In genomic region chr1:208176654-208177053, GRCh38 we compare ENCODE assay signal across 23 cellular contexts.
DNase-seq lines count a peak whose midpoint lies in the region; ATAC-seq, FAIRE-seq and TF ChIP-seq lines count a peak whose summit lies in the region.
"Had no signal": no experiment of that assay in that cellular context is flagged by ENCODE, and none has a peak within 500 bp of the region (broad histone marks: within the 10 kb centered on the region; RNA-seq: fewer than 3 reads in every experiment).

No MANE protein-coding gene starts in this region.

- H2AK5ac ChIP-seq in trophoblast cell (ENCODE audit: low read length): no peak overlapping the region
- no peak overlapping the region for H2AK5ac ChIP-seq in mesendoderm (ENCODE audit: low read length)

- H3K79me2 ChIP-seq in OCI-LY3 (ENCODE audit: low read length) (peaks cover 32% of the 10 kb centered on the region), hepatocyte (no peaks in the 10 kb centered on the region), trophoblast cell (ENCODE audit: control insufficient read depth, insufficient read depth, low read length, poor library complexity) (no peaks in the 10 kb centered on the region), mesendoderm (ENCODE audit: control insufficient read depth, insufficient read depth, low read length) (no peaks in the 10 kb centered on the region)

- TF ChIP-seq POLR2A in GM12891 (IDR thresholded peaks at IDR 0.05; ENCODE audit: low read depth, low read length): no peak

- H3K36me3 ChIP-seq in OCI-LY3 (replicated peaks; ENCODE audit: low read depth, low read length) (peaks cover 6% of the 10 kb centered on the region), hepatocyte (replicated peaks; ENCODE audit: insufficient read depth, low read depth) (no peaks in the 10 kb centered on the region), trophoblast cell (ENCODE audit: control insufficient read depth in 1 of 2, insufficient read depth in 2 of 2, low read length in 2 of 2) (peaks cover 15% of the 10 kb centered on the region in 2 experiments), mesendoderm (ENCODE audit: control insufficient read depth, insufficient read depth, low read length) (peaks cover 3% of the 10 kb centered on the region)

- no peak overlapping the region for H2BK120ac ChIP-seq in trophoblast cell (ENCODE audit: insufficient read depth, low read length, poor library complexity)
- no peak overlapping the region for H2BK120ac ChIP-seq in mesendoderm (ENCODE audit: low read depth, low read length)

- no peak overlapping the region for H3K27ac Mint-ChIP-seq in activated T-cell treated with anti-CD3 and anti-CD28 coated beads, Interleukin-2, amount 50 U/mL, for 72 hours
- H3K27ac Mint-ChIP-seq: CD4-positive, alpha-beta T cell had no signal

- H3K4me3 ChIP-seq in OCI-LY3 (ENCODE audit: low read length) (peak overlapping the region; percentile 45; the same call in 1 of the 2 replicates), hepatocyte (no peak overlapping the region), trophoblast cell (ENCODE audit: low read depth, low read length) (no peak overlapping the region), mesendoderm (ENCODE audit: low read length) (no peak overlapping the region)

- no peaks in the 10 kb centered on the region for H3K36me3 Mint-ChIP-seq in activated T-cell treated with anti-CD3 and anti-CD28 coated beads, Interleukin-2, amount 50 U/mL, for 72 hours (ENCODE audit: insufficient read depth in 2 of 2)

- peak overlapping the region; percentile 8 for H3K18ac ChIP-seq in trophoblast cell (ENCODE audit: low read length)
- no peak overlapping the region for H3K18ac ChIP-seq in mesendoderm (ENCODE audit: low read length)

- no peaks in the 10 kb centered on the region for H3K27me3 Mint-ChIP-seq in activated T-cell treated with anti-CD3 and anti-CD28 coated beads, Interleukin-2, amount 50 U/mL, for 72 hours (ENCODE audit: low read depth)

- no peak overlapping the region for H3K14ac ChIP-seq in trophoblast cell (ENCODE audit: low read length)

- H3K4me1 ChIP-seq in OCI-LY3 (ENCODE audit: low read length) (peaks cover 92% of the 10 kb centered on the region), hepatocyte (ENCODE audit: insufficient read depth) (peaks cover 70% of the 10 kb centered on the region), trophoblast cell (ENCODE audit: control insufficient read depth in 1 of 2, insufficient read depth in 2 of 2, low read length in 2 of 2) (peaks cover 15 to 33% of the 10 kb centered on the region in 2 experiments), mesendoderm (ENCODE audit: control insufficient read depth, low read depth, low read length) (peaks cover 30% of the 10 kb centered on the region)

- H3K23ac ChIP-seq in trophoblast cell (ENCODE audit: low read length): no peak overlapping the region
- H3K23ac ChIP-seq in mesendoderm (ENCODE audit: low read length): no peak overlapping the region

- 83% methylated on average over 3 of the region's 3 CpGs for WGBS in hepatocyte (ENCODE audit: low lambda C conversion rate, missing lambda C conversion rate)
- no CpG with 5 or more reads among the region's 3 CpGs for WGBS in trophoblast cell (ENCODE audit: extremely low coverage, insufficient coverage, insufficient read length)
- WGBS in mesendoderm (ENCODE audit: extremely low coverage, insufficient coverage, low lambda C conversion rate): no CpG with 5 or more reads among the region's 3 CpGs

- peaks cover 8% of the 10 kb centered on the region for H3K79me1 ChIP-seq in trophoblast cell (ENCODE audit: low read length)
- peaks cover 6% of the 10 kb centered on the region for H3K79me1 ChIP-seq in mesendoderm (ENCODE audit: low read length)

- peak overlapping the region; percentile 76 for H3K9ac ChIP-seq in OCI-LY3 (ENCODE audit: low read length)
- no peak overlapping the region for H3K9ac ChIP-seq in trophoblast cell (ENCODE audit: low read length)
- no peak overlapping the region for H3K9ac ChIP-seq in mesendoderm (ENCODE audit: low read length)
- H3K9ac ChIP-seq: SK-N-SH had no signal

- H4K5ac ChIP-seq in mesendoderm (ENCODE audit: low read length): no peak overlapping the region

- H2BK15ac ChIP-seq in mesendoderm (replicated peaks; ENCODE audit: low read depth): no peak overlapping the region

- no peaks in the 10 kb centered on the region for H3K9me2 ChIP-seq in hepatocyte (replicated peaks; ENCODE audit: insufficient read depth)
- H3K9me2 ChIP-seq: SK-N-SH had no signal

- H2BK12ac ChIP-seq in trophoblast cell (ENCODE audit: low read length): no peak overlapping the region

- H3K9me3 ChIP-seq in OCI-LY3 (ENCODE audit: insufficient read depth, low read length) (no peaks in the 10 kb centered on the region), hepatocyte (ENCODE audit: low read depth) (no peaks in the 10 kb centered on the region), trophoblast cell (ENCODE audit: insufficient read depth, low read depth, low read length) (no peaks in the 10 kb centered on the region)
- H3K9me3 ChIP-seq: SK-N-SH had no signal

- H4K12ac ChIP-seq in trophoblast cell (ENCODE audit: low read depth, low read length): no peak overlapping the region

- TF ChIP-seq CTCF in OCI-LY3 (IDR thresholded peaks at IDR 0.05; ENCODE audit: low read depth, low read length): no peak
- TF ChIP-seq CTCF in hepatocyte (IDR thresholded peaks at IDR 0.05; ENCODE audit: poor library complexity): no peak

- H3K27me3 ChIP-seq in OCI-LY3 (ENCODE audit: low read depth, low read length) (no peaks in the 10 kb centered on the region), hepatocyte (no peaks in the 10 kb centered on the region), trophoblast cell (ENCODE audit: insufficient read depth, low read length) (no peaks in the 10 kb centered on the region), mesendoderm (ENCODE audit: insufficient read depth, low read length, poor library complexity) (no peaks in the 10 kb centered on the region)

- ATAC-seq in activated T-cell treated with anti-CD3 and anti-CD28 coated beads, Interleukin-2, amount 50 U/mL, for 72 hours (replicated peaks in 1 of 2): no peak
- ATAC-seq: Panc1 had no signal

- H3K56ac ChIP-seq in mesendoderm (ENCODE audit: low read length): no peak overlapping the region

- no peaks in the 10 kb centered on the region for H3K4me1 Mint-ChIP-seq in activated T-cell treated with anti-CD3 and anti-CD28 coated beads, Interleukin-2, amount 50 U/mL, for 72 hours (ENCODE audit: low read depth)

- no peak overlapping the region for H2BK5ac ChIP-seq in trophoblast cell (ENCODE audit: low read depth, low read length, poor library complexity)
- no peak overlapping the region for H2BK5ac ChIP-seq in mesendoderm (ENCODE audit: low read length)

- DNase-seq in GM12891 (ENCODE audit: insufficient read length, low spot score) (no peak), hepatocyte (ENCODE audit: low spot score) (peak; percentile 48), trophoblast cell (no peak), NCI-H2107 (lab: John Stamatoyannopoulos, UW) (no peak), DMS79 treated with DMSO at 0.1 percent for 48 hours (lab: John Stamatoyannopoulos, UW) (no peak), mesendoderm (no peak)
- DNase-seq in activated T-cell treated with anti-CD3 and anti-CD28 coated beads, Interleukin-2, amount 50 U/mL, for 72 hours: no peak
- DNase-seq: CD4-positive, alpha-beta T cell; COR-L47; DMS 273 treated with DMSO at 0.1 percent for 48 hours; GF-D8; KG1; NCI-H1092 treated with DMSO at 0.1 percent for 48 hours; NCI-H1436 treated with DMSO at 0.1 percent for 48 hours; NCI-H1930; NCI-H2227 treated with DMSO at 0.1 percent for 48 hours; NCI-H510A treated with DMSO at 0.1 percent for 48 hours; NCI-H748 treated with DMSO at 0.1 percent for 48 hours; SIG-M5; SK-N-SH had no signal

- H3K9me3 Mint-ChIP-seq in activated T-cell treated with anti-CD3 and anti-CD28 coated beads, Interleukin-2, amount 50 U/mL, for 72 hours: no peaks in the 10 kb centered on the region
- H3K9me3 Mint-ChIP-seq: CD4-positive, alpha-beta T cell had no signal

- H3K4me2 ChIP-seq in OCI-LY3 (ENCODE audit: low read length): peak overlapping the region; percentile 64
- peak overlapping the region; percentile 8 for H3K4me2 ChIP-seq in hepatocyte
- H3K4me2 ChIP-seq in trophoblast cell (ENCODE audit: low read length): no peak overlapping the region
- no peak overlapping the region for H3K4me2 ChIP-seq in mesendoderm (ENCODE audit: low read length)
- H3K4me2 ChIP-seq: SK-N-SH had no signal

- no peak overlapping the region for H3K4me3 Mint-ChIP-seq in activated T-cell treated with anti-CD3 and anti-CD28 coated beads, Interleukin-2, amount 50 U/mL, for 72 hours
- H3K4me3 Mint-ChIP-seq: CD4-positive, alpha-beta T cell had no signal

- H4K20me1 ChIP-seq in OCI-LY3 (ENCODE audit: insufficient read depth, low read length): no peaks in the 10 kb centered on the region
- H4K20me1 ChIP-seq in hepatocyte (ENCODE audit: insufficient read depth, poor library complexity, severe bottlenecking): no peaks in the 10 kb centered on the region

- peak overlapping the region; percentile 96 for H3K27ac ChIP-seq in OCI-LY3 (ENCODE audit: low read length)
- peak overlapping the region; percentile 90 for H3K27ac ChIP-seq in hepatocyte
- no peak overlapping the region for H3K27ac ChIP-seq in trophoblast cell (ENCODE audit: low read depth, low read length)
- no peak overlapping the region for H3K27ac ChIP-seq in mesendoderm (ENCODE audit: low read depth, low read length)

- H4K8ac ChIP-seq in trophoblast cell (ENCODE audit: low read depth, low read length): no peak overlapping the region
- no peak overlapping the region for H4K8ac ChIP-seq in mesendoderm (ENCODE audit: low read depth, low read length)

- H2AFZ ChIP-seq in OCI-LY3 (ENCODE audit: low read depth, low read length) (no peak overlapping the region), hepatocyte (no peak overlapping the region), trophoblast cell (ENCODE audit: insufficient read depth, low read length, poor library complexity) (no peak overlapping the region)

- H3K4ac ChIP-seq in trophoblast cell (ENCODE audit: low read depth, low read length): no peak overlapping the region
- no peak overlapping the region for H3K4ac ChIP-seq in mesendoderm (ENCODE audit: low read depth, low read length)

- FAIRE-seq in GM12891 (lab: Jason Lieb, UNC): peak; percentile 38
- FAIRE-seq: GM19239 had no signal

- no peak overlapping the region for H4K91ac ChIP-seq in trophoblast cell (ENCODE audit: low read depth, low read length)

TF ChIP-seq in GM12891, 5 proteins besides CTCF, POLR2A, EP300 and RAD21:
- TF ChIP-seq PAX5 (IDR thresholded peaks at IDR 0.05; ENCODE audit: insufficient read depth, low read length, severe bottlenecking) (no peak), POU2F2 (IDR thresholded peaks at IDR 0.05; ENCODE audit: low read depth, low read length) (no peak), SPI1 (IDR thresholded peaks at IDR 0.05; ENCODE audit: low read depth, low read length) (no peak), TAF1 (IDR thresholded peaks at IDR 0.05; ENCODE audit: low read depth, low read length) (no peak), POLR2AphosphoS5 (IDR thresholded peaks at IDR 0.05; ENCODE audit: low read depth, low read length) (no peak)

Comparison
In these comparisons a context has a peak if more than half of its experiments do, and no peak if none do; other contexts are left out.
1. H3K27ac ChIP-seq: peak in OCI-LY3 (single experiment) and hepatocyte (single experiment); none in trophoblast cell (single experiment) and mesendoderm (single experiment).
2. H3K4me2 ChIP-seq: peak in OCI-LY3 (single experiment) and hepatocyte (single experiment); none in trophoblast cell (single experiment) and mesendoderm (single experiment).